Comparison of ENCODE assay signal across 27 cellular contexts in genomic region chr12:72642726-72643125, GRCh38.
"Had no signal": no experiment of that assay in that cellular context is flagged by ENCODE, and none has a peak within 500 bp of the region (broad histone marks: within the 10 kb centered on the region; RNA-seq: fewer than 3 reads in every experiment).

No MANE protein-coding gene starts in this region.

- H3K4me2 ChIP-seq: neural progenitor cell had no signal

- H3K4me1 ChIP-seq: neural progenitor cell, parathyroid adenoma, psoas muscle, right lobe of liver, sigmoid colon, stomach, thyroid gland, tibial nerve, upper lobe of left lung, uterus had no signal

- H2AFZ ChIP-seq: neural progenitor cell, parathyroid adenoma had no signal

- H3K27me3 ChIP-seq: neural progenitor cell, neutrophil, ovary, right lobe of liver, sigmoid colon, stomach, thyroid gland, tibial nerve, upper lobe of left lung, uterus had no signal

- H3K9me3 ChIP-seq: neutrophil, ovary, psoas muscle, right lobe of liver, sigmoid colon, thoracic aorta, thyroid gland, tibial nerve, uterus had no signal

- H3K36me3 ChIP-seq: neural progenitor cell, neutrophil, ovary, right lobe of liver, sigmoid colon, stomach, thoracic aorta, thyroid gland, tibial nerve, upper lobe of left lung, uterus had no signal

- ATAC-seq: naive thymus-derived CD4-positive, alpha-beta T cell; natural killer cell; psoas muscle; right cardiac atrium; right lobe of liver; stimulated activated effector memory CD8-positive, alpha-beta T cell treated with anti-CD3 and anti-CD28 coated beads, Interleukin-12 subunit alpha, Interleukin-12 subunit beta, amount 100 ng/mL, for 72 hours; stimulated activated naive B cell treated with anti-CD40 and anti-IgM and Interleukin-4, amounts not matched to agents 10 μg/mL and 1 μg/mL and 100 μg/mL, for 72 hours had no signal

- DNase-seq: naive thymus-derived CD4-positive, alpha-beta T cell; natural killer cell; nucleus accumbens; ovary; posterior cingulate gyrus; psoas muscle; right cardiac atrium; right lobe of liver; sigmoid colon; small intestine; stimulated activated CD4-positive, alpha-beta T cell treated with anti-CD3 and anti-CD28 coated beads, Interleukin-15, amount 100 ng/mL, for 24 hours; stimulated activated CD4-positive, alpha-beta T cell treated with anti-CD3 and anti-CD28 coated beads, Interleukin-2, amount 100 ng/mL, for 24 hours; stimulated activated CD4-positive, alpha-beta T cell treated with anti-CD3 and anti-CD28 coated beads, Interleukin-2, amount 100 ng/mL, for 48 hours; stimulated activated CD4-positive, alpha-beta T cell treated with anti-CD3 and anti-CD28 coated beads, Interleukin-4, amount 100 ng/mL, for 24 hours; stimulated activated naive B cell treated with anti-CD40 and anti-IgM and Interleukin-4, amounts not matched to agents 10 μg/mL and 1 μg/mL and 100 μg/mL, for 72 hours; stimulated activated naive CD4-positive, alpha-beta T cell treated with Interleukin-2 at 50 U/mL for 16 hours; stomach; thyroid gland; trophoblast cell; upper lobe of left lung; uterus had no signal

- H3K4me3 ChIP-seq: neural progenitor cell, ovary, psoas muscle, right lobe of liver, sigmoid colon, stomach, thoracic aorta, thyroid gland, tibial nerve, upper lobe of left lung, uterus had no signal

- H3K27ac ChIP-seq: neural progenitor cell, neutrophil, ovary, parathyroid adenoma, psoas muscle, right lobe of liver, sigmoid colon, stomach, thoracic aorta, thyroid gland, tibial nerve, upper lobe of left lung, uterus had no signal

- H3K79me2 ChIP-seq: parathyroid adenoma had no signal

- H3K9ac ChIP-seq: neural progenitor cell, parathyroid adenoma had no signal
